ENCODE assay signal across 8 cellular contexts in the genomic region with DNA sequence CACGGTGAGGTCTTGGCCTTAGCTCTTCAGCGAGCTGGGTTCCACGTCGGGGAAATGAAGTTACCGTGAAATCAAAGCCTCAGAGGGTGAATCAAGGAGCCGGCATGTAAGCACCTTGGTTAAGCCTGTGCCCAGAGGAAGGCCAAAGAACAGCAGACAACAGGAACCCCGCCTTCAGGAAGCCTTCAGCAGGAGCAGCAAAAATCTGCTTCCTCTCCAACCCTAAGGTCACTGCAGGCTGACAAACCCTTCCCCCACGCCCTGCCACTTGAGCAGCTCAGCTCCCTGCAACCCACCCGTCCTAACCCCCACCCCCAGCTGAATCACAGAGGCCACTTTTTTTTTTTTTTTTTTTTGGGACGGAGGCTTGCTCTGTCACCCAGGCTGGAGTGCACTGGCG.
A peak's percentile ranks its signal among the peaks of the same experiment; 100 is the strongest.
DNase-seq lines count a peak whose midpoint lies in the region; ATAC-seq, FAIRE-seq and TF ChIP-seq lines count a peak whose summit lies in the region.
"Had no signal": no experiment of that assay in that cellular context is flagged by ENCODE, and none has a peak within 500 bp of the region (broad histone marks: within the 10 kb centered on the region; RNA-seq: fewer than 3 reads in every experiment).

No MANE protein-coding gene starts in this region.

- ATAC-seq in HG03342 (IDR thresholded peaks at IDR 0.05; ENCODE audit: unreplicated experiment) = no peak

- no peak overlapping the region for H2AFZ ChIP-seq in OCI-LY1 (ENCODE audit: low read length)

- H3K4me1 ChIP-seq in OCI-LY1 (ENCODE audit: insufficient read depth, low read length, severe bottlenecking) (peaks cover 20% of the 10 kb centered on the region), liver (ENCODE audit: control insufficient read depth in 4 of 4, insufficient read depth in 4 of 4, low read length in 3 of 4) (peaks cover 0 to 9% (median 3%) of the 10 kb centered on the region in 4 donors), suprapubic skin (no peaks in the 10 kb centered on the region), SJCRH30 (no peaks in the 10 kb centered on the region; the same call in 1 of the 2 replicates)

- TF ChIP-seq RAD21 in liver (IDR thresholded peaks at IDR 0.05) = peak in 1 of 2 donors; percentile 14

- H3K4me2 ChIP-seq in OCI-LY1 (ENCODE audit: low read length) = peak overlapping the region; percentile 36; the same call in 1 of the 2 replicates

- no peaks in the 10 kb centered on the region for H4K20me1 ChIP-seq in OCI-LY1 (ENCODE audit: insufficient read depth, low read length)

- FAIRE-seq in urothelium cell line (lab: Jason Lieb, UNC) = no peak
- FAIRE-seq: islet of Langerhans had no signal

- TF ChIP-seq POLR2A in suprapubic skin (IDR thresholded peaks at IDR 0.05) = no peak

- no peaks in the 10 kb centered on the region for H3K27me3 ChIP-seq in OCI-LY1 (ENCODE audit: insufficient read depth, low read length)
- no peaks in the 10 kb centered on the region for H3K27me3 ChIP-seq in liver (ENCODE audit: control insufficient read depth in 4 of 4, insufficient read depth in 4 of 4, low read length in 3 of 4)
- H3K27me3 ChIP-seq in suprapubic skin = no peaks in the 10 kb centered on the region
- no peaks in the 10 kb centered on the region for H3K27me3 ChIP-seq in SJCRH30

- no peak overlapping the region for H3K27ac ChIP-seq in OCI-LY1 (ENCODE audit: low read depth, low read length, poor library complexity, severe bottlenecking)
- no peak overlapping the region for H3K27ac ChIP-seq in liver (ENCODE audit: low read depth in 1 of 2, low read length in 2 of 2)
- H3K27ac ChIP-seq in suprapubic skin = peak overlapping the region; percentile 41
- H3K27ac ChIP-seq in SJCRH30 = no peak overlapping the region

- no peaks in the 10 kb centered on the region for H3K9me3 ChIP-seq in OCI-LY1 (ENCODE audit: low read length)
- no peaks in the 10 kb centered on the region for H3K9me3 ChIP-seq in liver (ENCODE audit: control insufficient read depth in 4 of 4, low read length in 3 of 4)
- H3K9me3 ChIP-seq in suprapubic skin = no peaks in the 10 kb centered on the region
- H3K9me3 ChIP-seq in SJCRH30 (replicated peaks) = no peaks in the 10 kb centered on the region

- no peak for TF ChIP-seq EP300 in suprapubic skin (IDR thresholded peaks at IDR 0.05)

- H3K36me3 ChIP-seq in OCI-LY1 (ENCODE audit: insufficient read depth, low read length) = no peaks in the 10 kb centered on the region
- H3K36me3 ChIP-seq in liver (ENCODE audit: control insufficient read depth in 4 of 4, insufficient read depth in 3 of 4, low read depth in 1 of 4, low read length in 3 of 4) = no peaks in the 10 kb centered on the region
- no peaks in the 10 kb centered on the region for H3K36me3 ChIP-seq in suprapubic skin
- no peaks in the 10 kb centered on the region for H3K36me3 ChIP-seq in SJCRH30

- DNase-seq in activated effector memory CD4-positive, alpha-beta T cell treated with anti-CD3 and anti-CD28 coated beads, Interleukin-2, amount 50 U/mL, for 16 hours = peak; percentile 65
- peak in 1 of 2 donors; percentile 65 for DNase-seq in suprapubic skin (ENCODE audit: low spot score in 2 of 2)
- DNase-seq in urothelium cell line (ENCODE audit: low spot score) = no peak
- DNase-seq in SJCRH30 = no peak

- H3F3A ChIP-seq in OCI-LY1 (ENCODE audit: insufficient read depth, low read length) = no peaks in the 10 kb centered on the region

- no peaks in the 10 kb centered on the region for H3K9me2 ChIP-seq in OCI-LY1 (ENCODE audit: low read depth, low read length)

- TF ChIP-seq CTCF in OCI-LY1 (IDR thresholded peaks at IDR 0.05; ENCODE audit: low read length) = no peak
- no peak for TF ChIP-seq CTCF in liver (IDR thresholded peaks at IDR 0.05; ENCODE audit: low read depth, low read length, missing input control)
- no peak for TF ChIP-seq CTCF in suprapubic skin (IDR thresholded peaks at IDR 0.05)

- H3K9ac ChIP-seq in OCI-LY1 (ENCODE audit: low read length) (no peak overlapping the region), liver (ENCODE audit: low read depth in 1 of 2, low read length in 2 of 2) (no peak overlapping the region)

- H3K79me2 ChIP-seq in OCI-LY1 (ENCODE audit: insufficient read depth, low read length) = no peaks in the 10 kb centered on the region

- WGBS in liver = 58% methylated on average over 11 of the region's 11 CpGs
- WGBS in suprapubic skin = 57% methylated on average over 11 of the region's 11 CpGs

- no peak overlapping the region for H3K4me3 ChIP-seq in OCI-LY1 (ENCODE audit: low read depth, low read length, poor library complexity, severe bottlenecking)
- H3K4me3 ChIP-seq in liver (ENCODE audit: low read depth in 1 of 3, low read length in 3 of 3) = no peak overlapping the region
- H3K4me3 ChIP-seq in suprapubic skin = no peak overlapping the region
- no peak overlapping the region for H3K4me3 ChIP-seq in SJCRH30

TF ChIP-seq in liver, 16 proteins besides CTCF, POLR2A, EP300 and RAD21:
- peak; percentile 15 for TF ChIP-seq SP1 (IDR thresholded peaks at IDR 0.05)
- TF ChIP-seq HNF4G (IDR thresholded peaks at IDR 0.05) = no peak
- TF ChIP-seq NR2F2 (IDR thresholded peaks at IDR 0.05) = peak; percentile 96
